Comparison of ENCODE assay signal across 9 cellular contexts in the genomic region with DNA sequence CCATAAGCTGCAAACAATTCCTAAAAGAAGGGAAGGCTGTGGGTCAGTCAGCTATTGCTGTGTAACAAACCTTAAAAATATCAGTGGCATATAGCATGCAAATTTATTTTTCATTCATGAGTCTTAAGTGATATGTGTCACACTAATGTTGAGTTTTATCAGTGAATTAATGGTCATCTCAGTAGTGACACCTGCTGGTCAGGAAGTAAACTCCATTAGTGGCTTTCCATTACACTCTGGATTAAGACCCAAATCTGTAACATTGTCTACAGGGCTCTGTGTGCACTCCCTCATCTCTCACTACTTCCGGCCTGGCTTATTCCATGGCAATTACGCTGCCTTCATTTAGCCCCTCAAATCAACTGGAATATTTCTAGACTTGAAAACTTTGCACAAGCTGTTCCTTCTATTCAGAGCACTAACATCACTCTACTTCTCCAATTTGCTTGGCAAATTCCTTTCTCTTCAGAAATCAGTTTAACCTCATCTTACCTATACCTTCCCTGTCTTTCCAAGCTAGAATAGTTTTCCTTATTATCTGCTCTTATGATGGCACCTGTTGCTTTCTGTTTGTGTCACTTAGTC.
A peak's percentile ranks its signal among the peaks of the same experiment; 100 is the strongest.
DNase-seq lines count a peak whose midpoint lies in the region; ATAC-seq and TF ChIP-seq lines count a peak whose summit lies in the region.
"Had no signal": no experiment of that assay in that cellular context is flagged by ENCODE, and none has a peak within 500 bp of the region (broad histone marks: within the 10 kb centered on the region; RNA-seq: fewer than 3 reads in every experiment).

No MANE protein-coding gene starts in this region.

- H3K9me3 ChIP-seq in Caco-2: no peaks in the 10 kb centered on the region
- H3K9me3 ChIP-seq in iPS DF 6.9 (ENCODE audit: control insufficient read depth, insufficient read depth, low read length): no peaks in the 10 kb centered on the region
- no peaks in the 10 kb centered on the region for H3K9me3 ChIP-seq in upper lobe of left lung
- no peaks in the 10 kb centered on the region for H3K9me3 ChIP-seq in sigmoid colon
- H3K9me3 ChIP-seq: neutrophil had no signal

- TF ChIP-seq EP300 in upper lobe of left lung (IDR thresholded peaks at IDR 0.05) (no peak), sigmoid colon (IDR thresholded peaks at IDR 0.05) (no peak)

- DNase-seq in Caco-2: peak in 1 of 2 experiments; percentile 6
- DNase-seq in iPS DF 6.9 (ENCODE audit: low read depth, low spot score): peak; percentile 7
- DNase-seq in upper lobe of left lung: no peak
- DNase-seq in stimulated activated CD4-positive, alpha-beta T cell treated with anti-CD3 and anti-CD28 coated beads, Interleukin-2, amount 100 ng/mL, for 24 hours: no peak
- DNase-seq in sigmoid colon: no peak

- H3K27me3 ChIP-seq in Caco-2 (replicated peaks; ENCODE audit: control insufficient read depth, insufficient read depth, low read length): no peaks in the 10 kb centered on the region
- H3K27me3 ChIP-seq in iPS DF 6.9 (ENCODE audit: control insufficient read depth, insufficient read depth, low read length): peaks cover 4% of the 10 kb centered on the region; the same call in 1 of the 2 replicates
- H3K27me3 ChIP-seq in upper lobe of left lung: no peaks in the 10 kb centered on the region
- H3K27me3 ChIP-seq in sigmoid colon: no peaks in the 10 kb centered on the region
- H3K27me3 ChIP-seq: neutrophil had no signal

- H3K27me3 Mint-ChIP-seq in Caco-2 (ENCODE audit: insufficient read depth, unreplicated experiment): peaks cover 6% of the 10 kb centered on the region

- intact Hi-C loops in Caco-2 (cut with micrococcal nuclease; ENCODE audit: unreplicated experiment) (loop anchor here (1.0 kb wide), 1 partner anchor 153 kb away; no protein-coding TSS in a partner anchor), sigmoid colon (cut with DNase I) (no loop called here)

- H3K4me3 Mint-ChIP-seq in Caco-2 (ENCODE audit: unreplicated experiment): no peak overlapping the region

- H3K27ac Mint-ChIP-seq in Caco-2 (ENCODE audit: unreplicated experiment): no peak overlapping the region

- H3K36me3 ChIP-seq in Caco-2 (ENCODE audit: control insufficient read depth, insufficient read depth, low read length): no peaks in the 10 kb centered on the region
- no peaks in the 10 kb centered on the region for H3K36me3 ChIP-seq in iPS DF 6.9 (ENCODE audit: control insufficient read depth, insufficient read depth, low read length)
- H3K36me3 ChIP-seq in upper lobe of left lung: no peaks in the 10 kb centered on the region
- H3K36me3 ChIP-seq in sigmoid colon: no peaks in the 10 kb centered on the region
- H3K36me3 ChIP-seq: neutrophil had no signal

- CTCF ChIA-PET in Caco-2 (lab: Charles Lee): no interaction called here

- peak; percentile 47 to 48 for TF ChIP-seq CTCF in Caco-2 (IDR thresholded peaks at IDR 0.05; ENCODE audit: insufficient read depth in 1 of 2, low read depth in 1 of 2, low read length in 1 of 2, severe bottlenecking in 1 of 2, unreplicated experiment in 1 of 2)
- peak; percentile 76 for TF ChIP-seq CTCF in VCaP (conservative IDR thresholded peaks at IDR 0.05)
- TF ChIP-seq CTCF in upper lobe of left lung (IDR thresholded peaks at IDR 0.05): peak; percentile 36 to 66 (median 53)
- TF ChIP-seq CTCF in sigmoid colon (IDR thresholded peaks at IDR 0.05): peak in 2 of 4 experiments; percentile 26 to 44

- no CpG with 5 or more reads among the region's 2 CpGs for WGBS in iPS DF 6.9 (ENCODE audit: insufficient coverage, insufficient read length)
- WGBS in upper lobe of left lung, 2 donors: 41 to 60% methylated on average over 2 of the region's 2 CpGs
- 44 to 57% methylated on average over 2 of the region's 2 CpGs for WGBS in sigmoid colon, 2 donors

- H3K4me3 ChIP-seq in Caco-2 (ENCODE audit: low read depth, low read length) (no peak overlapping the region), iPS DF 6.9 (ENCODE audit: low read length) (no peak overlapping the region), upper lobe of left lung (no peak overlapping the region), sigmoid colon (no peak overlapping the region)

- H3K27ac ChIP-seq in VCaP (no peak overlapping the region), iPS DF 6.9 (ENCODE audit: low read length) (no peak overlapping the region), upper lobe of left lung (no peak overlapping the region), sigmoid colon (no peak overlapping the region)
- H3K27ac ChIP-seq: neutrophil had no signal

- H3K9me3 Mint-ChIP-seq in Caco-2 (ENCODE audit: unreplicated experiment): peaks cover 5% of the 10 kb centered on the region

- no TSS peak for BruUV-seq in Caco-2 (replicated peaks; lab: Mats Ljungman, UMichigan)

- H3K4me1 Mint-ChIP-seq in Caco-2 (ENCODE audit: low read depth, unreplicated experiment): no peaks in the 10 kb centered on the region

- TF ChIP-seq POLR2A in upper lobe of left lung (IDR thresholded peaks at IDR 0.05) (no peak), sigmoid colon (IDR thresholded peaks at IDR 0.05) (no peak)

- H3K4me1 ChIP-seq in Caco-2 (no peaks in the 10 kb centered on the region), iPS DF 6.9 (ENCODE audit: control insufficient read depth, insufficient read depth, low read length) (no peaks in the 10 kb centered on the region), upper lobe of left lung (no peaks in the 10 kb centered on the region), sigmoid colon (no peaks in the 10 kb centered on the region)

- no peaks in the 10 kb centered on the region for H3K36me3 Mint-ChIP-seq in Caco-2 (ENCODE audit: insufficient read depth, unreplicated experiment)

- POLR2A ChIA-PET in Caco-2 (lab: Charles Lee): no interaction called here

- peak; percentile 61 for ATAC-seq in GM19025 (IDR thresholded peaks at IDR 0.05; ENCODE audit: low read depth, unreplicated experiment)
- ATAC-seq in HG03521 (IDR thresholded peaks at IDR 0.05; ENCODE audit: unreplicated experiment): peak; percentile 65
- peak in 1 of 2 donors; percentile 63 for ATAC-seq in upper lobe of left lung (ENCODE audit: low FRiP score in 2 of 2)
